14 cellular contexts compared by ENCODE assay signal in the genomic region with DNA sequence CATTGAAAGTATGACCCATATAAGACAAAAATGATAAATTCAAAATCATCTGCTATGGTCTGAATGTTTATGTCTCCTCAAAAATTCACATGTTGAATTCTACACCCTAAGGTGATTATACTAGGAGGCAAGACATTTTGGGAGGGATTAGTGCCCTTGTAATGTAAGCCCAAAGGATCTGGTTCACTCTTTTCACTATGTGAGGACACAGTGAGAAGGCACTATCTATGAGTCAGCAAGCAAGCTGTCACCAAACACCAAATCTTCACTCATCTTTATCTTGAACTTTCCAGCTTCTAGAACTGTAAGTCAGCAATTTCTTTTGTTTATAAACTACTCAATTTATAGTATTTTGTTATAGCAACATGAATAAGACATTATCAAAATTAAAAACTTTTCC.
"Had no signal": no experiment of that assay in that cellular context is flagged by ENCODE, and none has a peak within 500 bp of the region (broad histone marks: within the 10 kb centered on the region; RNA-seq: fewer than 3 reads in every experiment).

No MANE protein-coding gene starts in this region.

- H3K27me3 ChIP-seq: gastroesophageal sphincter, heart right ventricle, pancreas, thyroid gland had no signal

- H3K4me3 ChIP-seq: gastroesophageal sphincter, heart right ventricle, lung, pancreas, thyroid gland had no signal

- DNase-seq: activated CD4-positive, CD25-positive, alpha-beta regulatory T cell treated with anti-CD3 and anti-CD28 coated beads, Interleukin-2, amount 50 U/mL, for 72 hours; activated naive CD4-positive, alpha-beta T cell; activated T-cell treated with anti-CD3 and anti-CD28 coated beads for 4 hours; aorta; heart right ventricle; naive B cell; pancreas; stimulated activated CD4-positive, alpha-beta T cell treated with anti-CD3 and anti-CD28 coated beads, Interleukin-2, amount 100 ng/mL, for 48 hours; T-cell; T-helper 9 cell; thyroid gland had no signal

- H3K4me1 ChIP-seq: gastroesophageal sphincter, heart right ventricle, pancreas, thyroid gland had no signal

- H3K27ac ChIP-seq: gastroesophageal sphincter, heart right ventricle, pancreas, thyroid gland had no signal

- ATAC-seq: gastroesophageal sphincter; heart right ventricle; pancreas; stimulated activated memory B cell treated with anti-CD40 and anti-IgM and Interleukin-4, amounts not matched to agents 10 μg/mL and 1 μg/mL and 100 μg/mL, for 72 hours; T-cell had no signal

- H3K9me3 ChIP-seq: gastroesophageal sphincter, heart right ventricle, pancreas, thyroid gland had no signal

- H3K36me3 ChIP-seq: gastroesophageal sphincter, heart right ventricle, pancreas, thyroid gland had no signal
